ENCODE assay signal across 8 cellular contexts in the genomic region with DNA sequence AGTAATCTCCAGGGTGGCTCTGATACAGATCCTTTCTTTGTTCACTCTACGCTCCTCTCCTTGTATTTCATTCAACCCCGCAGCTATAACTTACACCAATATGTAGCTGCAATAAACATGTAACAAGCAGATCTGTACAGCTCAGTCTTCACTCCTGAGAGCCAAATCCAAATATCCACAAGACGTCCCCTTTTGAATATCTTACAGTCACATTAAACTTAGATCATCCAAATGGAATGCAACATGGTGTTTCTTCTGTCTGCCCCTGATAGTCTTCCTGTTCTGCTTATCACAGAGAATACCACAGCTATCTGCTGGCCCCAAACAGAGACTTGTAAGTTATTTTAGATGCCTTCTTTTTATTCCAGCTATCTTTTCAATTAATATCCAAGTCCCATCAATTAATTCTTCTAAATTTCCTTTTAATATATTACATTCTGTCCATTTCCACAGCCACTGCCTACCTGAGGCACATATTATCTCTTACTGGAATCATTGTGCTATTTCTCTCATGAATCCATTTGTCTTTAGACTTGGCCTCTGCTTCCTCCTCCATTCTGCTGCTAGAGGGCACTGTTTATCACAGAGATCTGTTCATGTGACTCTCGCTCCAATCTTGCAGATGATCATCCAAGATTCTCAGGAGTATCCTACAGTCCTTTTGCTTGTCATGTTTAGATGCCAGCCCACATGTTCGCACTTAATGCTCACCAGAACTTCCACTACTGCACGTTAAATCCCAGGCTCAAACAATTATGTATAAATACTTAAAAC.
A peak's percentile ranks its signal among the peaks of the same experiment; 100 is the strongest.
DNase-seq lines count a peak whose midpoint lies in the region; TF ChIP-seq lines count a peak whose summit lies in the region.
"Had no signal": no experiment of that assay in that cellular context is flagged by ENCODE, and none has a peak within 500 bp of the region (broad histone marks: within the 10 kb centered on the region; RNA-seq: fewer than 3 reads in every experiment).

No MANE protein-coding gene starts in this region.

- H2AFZ ChIP-seq in parathyroid adenoma: no peak overlapping the region

- no peak for TF ChIP-seq POLR2A in sigmoid colon (IDR thresholded peaks at IDR 0.05)

- DNase-seq in GM13977 (ENCODE audit: low spot score) (peak; percentile 43), NCI-H1092 (lab: John Stamatoyannopoulos, UW) (peak; percentile 29), cerebellar cortex (ENCODE audit: low spot score) (peak; percentile 41), KG1 (lab: John Stamatoyannopoulos, UW) (no peak), sigmoid colon (no peak), dedifferentiated amniotic fluid mesenchymal stem cell (ENCODE audit: extremely low spot score) (no peak)

- TF ChIP-seq EP300 in sigmoid colon (IDR thresholded peaks at IDR 0.05): no peak

- H3K36me3 ChIP-seq in parathyroid adenoma (ENCODE audit: control insufficient read depth, insufficient read depth, low read length): no peaks in the 10 kb centered on the region
- no peaks in the 10 kb centered on the region for H3K36me3 ChIP-seq in sigmoid colon

- peak; percentile 68 for TF ChIP-seq CTCF in GM13977 (IDR thresholded peaks at IDR 0.05; ENCODE audit: extremely low read depth, insufficient read depth, missing control alignments)
- TF ChIP-seq CTCF in parathyroid adenoma (IDR thresholded peaks at IDR 0.05): peak; percentile 18
- TF ChIP-seq CTCF in sigmoid colon (IDR thresholded peaks at IDR 0.05): peak in 1 of 4 experiments; percentile 37

- no peaks in the 10 kb centered on the region for H3K9me3 ChIP-seq in parathyroid adenoma (ENCODE audit: control insufficient read depth, low read length)
- H3K9me3 ChIP-seq in sigmoid colon: no peaks in the 10 kb centered on the region

- no peaks in the 10 kb centered on the region for H3K27me3 ChIP-seq in parathyroid adenoma (ENCODE audit: control insufficient read depth, insufficient read depth, low read length)
- H3K27me3 ChIP-seq in sigmoid colon: no peaks in the 10 kb centered on the region

- H3K4me1 ChIP-seq in parathyroid adenoma: no peaks in the 10 kb centered on the region
- H3K4me1 ChIP-seq in sigmoid colon: peaks cover 0 to 9% (median 4%) of the 10 kb centered on the region in 4 donors

- no peak overlapping the region for H3K9ac ChIP-seq in parathyroid adenoma

- WGBS in sigmoid colon, 2 donors: 61% methylated on average over 6 of the region's 6 CpGs

- no peaks in the 10 kb centered on the region for H3K79me2 ChIP-seq in parathyroid adenoma

- no peak overlapping the region for H3K4me3 ChIP-seq in parathyroid adenoma (ENCODE audit: low read depth, low read length)
- no peak overlapping the region for H3K4me3 ChIP-seq in sigmoid colon
- H3K4me3 ChIP-seq: SK-N-MC had no signal

- H3K4me2 ChIP-seq in parathyroid adenoma (ENCODE audit: low read length): no peak overlapping the region

- H3K27ac ChIP-seq in parathyroid adenoma (no peak overlapping the region), sigmoid colon (peak overlapping the region in 1 of 4 donors; percentile 10)
- H3K27ac ChIP-seq: SK-N-MC had no signal

- intact Hi-C loops in sigmoid colon (cut with DNase I): no loop called here

- in situ Hi-C loops in GM13977 (cut with MboI; ENCODE audit: low pct_unique_long_range_greater_than_20kb, low sequenced_read_pairs, unreplicated experiment): no loop called here

Comparison
In these comparisons a context has a peak if more than half of its experiments do, and no peak if none do; other contexts are left out.
1. DNase-seq: peak in GM13977 (single experiment), NCI-H1092 (single experiment) and cerebellar cortex (single experiment); none in KG1 (single experiment), sigmoid colon (single experiment) and dedifferentiated amniotic fluid mesenchymal stem cell (single experiment).